ENCODE assay signal across 36 cellular contexts in the genomic region with DNA sequence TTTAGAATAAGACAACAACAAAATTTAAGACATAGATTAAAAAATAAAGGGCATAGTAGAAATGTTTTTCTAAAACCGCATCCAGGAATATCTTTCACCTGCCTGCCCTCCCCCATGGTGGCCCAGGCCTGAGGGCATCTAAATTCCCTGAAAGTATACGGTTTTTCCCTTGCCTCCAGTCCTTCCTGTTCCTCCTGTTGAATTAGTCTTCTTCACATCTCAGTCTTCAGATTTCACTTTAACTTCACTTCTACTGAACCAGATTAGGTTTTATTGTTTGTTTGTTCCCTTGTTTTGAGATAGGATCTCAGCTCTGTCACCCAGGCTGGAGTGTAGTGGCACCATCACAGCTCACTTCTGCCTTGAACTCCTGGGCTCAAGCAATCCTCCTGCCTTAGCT.
"Had no signal": no experiment of that assay in that cellular context is flagged by ENCODE, and none has a peak within 500 bp of the region (broad histone marks: within the 10 kb centered on the region; RNA-seq: fewer than 3 reads in every experiment).

No MANE protein-coding gene starts in this region.

- H3K36me3 ChIP-seq: Peyer's patch had no signal

- H3K27ac Mint-ChIP-seq: activated CD4-positive, alpha-beta memory T cell treated with anti-CD3 and anti-CD28 coated beads, Interleukin-2, amount 10 ng/mL, durations not matched to agents 7 days and 5 days; activated CD4-positive, alpha-beta T cell treated with anti-CD3 and anti-CD28 coated beads for 36 hours; activated CD8-positive, alpha-beta memory T cell treated with anti-CD3 and anti-CD28 coated beads, Interleukin-2, amount 10 ng/mL, durations not matched to agents 7 days and 5 days; activated naive CD4-positive, alpha-beta T cell treated with anti-CD3 and anti-CD28 coated beads, Interleukin-2, amount 10 ng/mL, durations not matched to agents 7 days and 5 days; activated naive CD8-positive, alpha-beta T cell; activated naive CD8-positive, alpha-beta T cell treated with anti-CD3 and anti-CD28 coated beads, Interleukin-2, amount 50 U/mL, for 24 hours; brain; T-helper 1 cell treated with Interleukin-12 subunit alpha and Interleukin-12 subunit beta and Interleukin-4 antibody, amounts not matched to agents 30 μg/mL and 1 μg/mL, for 36 hours; T-helper 2 cell treated with Interferon-gamma antibody and Interleukin-4, amounts not matched to agents 5 μg/mL and 100 μg/mL, for 36 hours had no signal

- H3K4me1 Mint-ChIP-seq: activated CD4-positive, alpha-beta memory T cell treated with anti-CD3 and anti-CD28 coated beads, Interleukin-2, amount 10 ng/mL, durations not matched to agents 7 days and 5 days; activated CD4-positive, alpha-beta T cell treated with anti-CD3 and anti-CD28 coated beads for 36 hours; activated CD8-positive, alpha-beta memory T cell treated with anti-CD3 and anti-CD28 coated beads, Interleukin-2, amount 10 ng/mL, durations not matched to agents 7 days and 5 days; activated naive CD4-positive, alpha-beta T cell treated with anti-CD3 and anti-CD28 coated beads, Interleukin-2, amount 10 ng/mL, durations not matched to agents 7 days and 5 days; activated naive CD8-positive, alpha-beta T cell treated with anti-CD3 and anti-CD28 coated beads, Interleukin-2, amount 50 U/mL, for 24 hours; brain had no signal

- ATAC-seq: activated CD4-positive, alpha-beta T cell treated with anti-CD3 and anti-CD28 coated beads for 36 hours; activated CD4-positive, CD25-positive, alpha-beta regulatory T cell treated with anti-CD3 and anti-CD28 coated beads, Interleukin-2, amount 50 U/mL, for 24 hours; activated CD8-positive, alpha-beta memory T cell treated with anti-CD3 and anti-CD28 coated beads, Interleukin-2, amount 10 ng/mL, durations not matched to agents 7 days and 5 days; activated naive CD8-positive, alpha-beta T cell treated with anti-CD3 and anti-CD28 coated beads, Interleukin-2, amount 50 U/mL, for 24 hours had no signal

- H3K9ac ChIP-seq: SK-N-SH had no signal

- H3K27me3 Mint-ChIP-seq: activated CD4-positive, alpha-beta memory T cell treated with anti-CD3 and anti-CD28 coated beads, Interleukin-2, amount 10 ng/mL, durations not matched to agents 7 days and 5 days; activated CD4-positive, alpha-beta T cell treated with anti-CD3 and anti-CD28 coated beads for 36 hours; activated CD8-positive, alpha-beta memory T cell treated with anti-CD3 and anti-CD28 coated beads, Interleukin-2, amount 10 ng/mL, durations not matched to agents 7 days and 5 days; activated naive CD4-positive, alpha-beta T cell treated with anti-CD3 and anti-CD28 coated beads, Interleukin-2, amount 10 ng/mL, durations not matched to agents 7 days and 5 days; activated naive CD8-positive, alpha-beta T cell; activated naive CD8-positive, alpha-beta T cell treated with anti-CD3 and anti-CD28 coated beads, Interleukin-2, amount 50 U/mL, for 24 hours; brain had no signal

- FAIRE-seq: bronchial epithelial cell had no signal

- H3K4me3 ChIP-seq: Peyer's patch, SJSA1 had no signal

- H3K27me3 ChIP-seq: Peyer's patch, SJSA1 had no signal

- H3K27ac ChIP-seq: Peyer's patch, SJSA1 had no signal

- H3K9me3 ChIP-seq: Peyer's patch, SJSA1, SK-N-SH had no signal

- DNase-seq: activated CD4-positive, alpha-beta memory T cell treated with anti-CD3 and anti-CD28 coated beads, Interleukin-2, amount 10 ng/mL, durations not matched to agents 7 days and 5 days; activated CD4-positive, alpha-beta T cell treated with anti-CD3 and anti-CD28 coated beads for 36 hours; activated CD8-positive, alpha-beta memory T cell treated with anti-CD3 and anti-CD28 coated beads for 24 hours; activated CD8-positive, alpha-beta memory T cell treated with anti-CD3 and anti-CD28 coated beads, Interleukin-2, amount 10 ng/mL, durations not matched to agents 7 days and 5 days; activated CD8-positive, alpha-beta memory T cell treated with anti-CD3 and anti-CD28 coated beads, Interleukin-2, amount 50 U/mL, for 48 hours; activated effector memory CD4-positive, alpha-beta T cell treated with Interleukin-2 at 50 U/mL for 16 hours; activated naive CD4-positive, alpha-beta T cell treated with anti-CD3 and anti-CD28 coated beads, Interleukin-2, amount 10 ng/mL, durations not matched to agents 7 days and 5 days; activated naive CD8-positive, alpha-beta T cell treated with anti-CD3 and anti-CD28 coated beads, Interleukin-2, amount 50 U/mL, for 24 hours; activated T-cell treated with anti-CD3 and anti-CD28 coated beads, Interleukin-2, amount 50 U/mL, for 48 hours; anterior cingulate cortex; caudate nucleus; cerebellar nuclear complex; Kasumi-1; KG1; NCI-H1092 treated with DMSO at 0.1 percent for 48 hours; NCI-H1417; NCI-H146; NCI-H187; NCI-H2029 treated with DMSO at 0.1 percent for 48 hours; NCI-H2107; NCI-H2171; NCI-H226; NCI-H446 treated with DMSO at 0.1 percent for 48 hours; NCI-H524; NCI-H69; Peyer's patch; RPMI8226; SHP77 treated with DMSO at 0.1 percent for 48 hours; SK-N-SH had no signal

- H3K4me1 ChIP-seq: Peyer's patch had no signal

- H3K9me3 Mint-ChIP-seq: activated CD4-positive, alpha-beta memory T cell treated with anti-CD3 and anti-CD28 coated beads, Interleukin-2, amount 10 ng/mL, durations not matched to agents 7 days and 5 days; activated naive CD4-positive, alpha-beta T cell treated with anti-CD3 and anti-CD28 coated beads, Interleukin-2, amount 10 ng/mL, durations not matched to agents 7 days and 5 days; activated naive CD8-positive, alpha-beta T cell treated with anti-CD3 and anti-CD28 coated beads, Interleukin-2, amount 50 U/mL, for 24 hours; brain; T-helper 1 cell treated with Interleukin-12 subunit alpha and Interleukin-12 subunit beta and Interleukin-4 antibody, amounts not matched to agents 30 μg/mL and 1 μg/mL, for 36 hours; T-helper 2 cell treated with Interferon-gamma antibody and Interleukin-4, amounts not matched to agents 5 μg/mL and 100 μg/mL, for 36 hours had no signal

- H3K4me2 ChIP-seq: SK-N-SH had no signal

- H3K4me3 Mint-ChIP-seq: activated CD4-positive, alpha-beta memory T cell treated with anti-CD3 and anti-CD28 coated beads, Interleukin-2, amount 10 ng/mL, durations not matched to agents 7 days and 5 days; activated CD4-positive, alpha-beta T cell treated with anti-CD3 and anti-CD28 coated beads for 36 hours; activated CD8-positive, alpha-beta memory T cell treated with anti-CD3 and anti-CD28 coated beads, Interleukin-2, amount 10 ng/mL, durations not matched to agents 7 days and 5 days; activated naive CD4-positive, alpha-beta T cell treated with anti-CD3 and anti-CD28 coated beads, Interleukin-2, amount 10 ng/mL, durations not matched to agents 7 days and 5 days; activated naive CD8-positive, alpha-beta T cell; activated naive CD8-positive, alpha-beta T cell treated with anti-CD3 and anti-CD28 coated beads, Interleukin-2, amount 50 U/mL, for 24 hours; brain; T-helper 1 cell treated with Interleukin-12 subunit alpha and Interleukin-12 subunit beta and Interleukin-4 antibody, amounts not matched to agents 30 μg/mL and 1 μg/mL, for 36 hours; T-helper 2 cell treated with Interferon-gamma antibody and Interleukin-4, amounts not matched to agents 5 μg/mL and 100 μg/mL, for 36 hours had no signal
